25 cellular contexts compared by ENCODE assay signal in genomic region chr5:104429911-104430310, GRCh38.
"Had no signal": no experiment of that assay in that cellular context is flagged by ENCODE, and none has a peak within 500 bp of the region (broad histone marks: within the 10 kb centered on the region; RNA-seq: fewer than 3 reads in every experiment).

No MANE protein-coding gene starts in this region.

- H3K9me3 ChIP-seq: colonic mucosa, esophagus muscularis mucosa, gastrocnemius medialis, gastroesophageal sphincter, heart left ventricle, heart right ventricle had no signal

- H3K36me3 ChIP-seq: colonic mucosa, esophagus muscularis mucosa, esophagus squamous epithelium, gastrocnemius medialis, gastroesophageal sphincter, heart left ventricle, heart right ventricle had no signal

- DNase-seq: colonic mucosa; cortex of kidney; dermis blood vessel endothelial cell; dorsolateral prefrontal cortex; effector CD4-positive, alpha-beta T cell; effector CD8-positive, alpha-beta T cell; effector memory CD4-positive, alpha-beta T cell; effector memory CD8-positive, alpha-beta T cell; endodermal cell; erythroblast; esophagus squamous epithelium; foreskin fibroblast; foreskin keratinocyte; foreskin melanocyte; gastrocnemius medialis; glutamatergic neuron; head of caudate nucleus; heart left ventricle; heart right ventricle had no signal

- H3K4me1 ChIP-seq: colonic mucosa, esophagus muscularis mucosa, esophagus squamous epithelium, gastrocnemius medialis, gastroesophageal sphincter, heart left ventricle, heart right ventricle had no signal

- H3K27me3 ChIP-seq: colonic mucosa, dorsolateral prefrontal cortex, esophagus muscularis mucosa, esophagus squamous epithelium, foreskin keratinocyte, gastrocnemius medialis, gastroesophageal sphincter, heart left ventricle, heart right ventricle had no signal

- H3K27ac ChIP-seq: colonic mucosa, coronary artery, dorsolateral prefrontal cortex, epithelial cell of prostate, esophagus muscularis mucosa, esophagus squamous epithelium, foreskin keratinocyte, gastrocnemius medialis, gastroesophageal sphincter, heart left ventricle, heart right ventricle had no signal

- H3K4me3 ChIP-seq: colonic mucosa, coronary artery, dorsolateral prefrontal cortex, esophagus muscularis mucosa, esophagus squamous epithelium, gastrocnemius medialis, gastroesophageal sphincter, heart left ventricle, heart right ventricle had no signal

- FAIRE-seq: endothelial cell of umbilical vein had no signal

- ATAC-seq: effector memory CD8-positive, alpha-beta T cell; esophagus mucosa; gastrocnemius medialis; gastroesophageal sphincter; heart left ventricle; heart right ventricle had no signal
